18 cellular contexts compared by ENCODE assay signal in genomic region chr3:12154151-12154550, GRCh38. TPM values are rescaled to one million over a fixed set of nuclear protein-coding genes. Genes with fewer than 3 reads are reported as not detected.
"Had no signal": no experiment of that assay in that cellular context is flagged by ENCODE, and none has a peak within 500 bp of the region (broad histone marks: within the 10 kb centered on the region; RNA-seq: fewer than 3 reads in every experiment).

No MANE protein-coding gene starts in this region.

- H3K4me3 Mint-ChIP-seq: activated B cell treated with CpG ODN at 0.5 μM for 24 hours; naive B cell; stimulated activated naive B cell treated with anti-CD40 and anti-IgM and Interleukin-4, amounts not matched to agents 10 μg/mL and 1 μg/mL and 100 μg/mL, for 72 hours; T-helper 17 cell had no signal

- H3K79me2 ChIP-seq: hepatocyte had no signal

- H3K9me3 ChIP-seq: breast epithelium, esophagus squamous epithelium, right atrium auricular region, upper lobe of left lung had no signal

- H3K4me1 Mint-ChIP-seq: activated B cell treated with CpG ODN at 0.5 μM for 24 hours had no signal

- H3K27me3 ChIP-seq: breast epithelium, hepatocyte, right atrium auricular region, upper lobe of left lung had no signal

- H3K36me3 ChIP-seq: breast epithelium, esophagus squamous epithelium had no signal

- H3K4me1 ChIP-seq: breast epithelium had no signal

- H3K36me3 Mint-ChIP-seq: naive B cell; stimulated activated naive B cell treated with anti-CD40 and anti-IgM and Interleukin-4, amounts not matched to agents 10 μg/mL and 1 μg/mL and 100 μg/mL, for 72 hours had no signal

- H3K27ac ChIP-seq: breast epithelium, esophagus squamous epithelium, hepatocyte, upper lobe of left lung had no signal

- ATAC-seq: stimulated activated naive B cell treated with anti-CD40 and anti-IgM and Interleukin-4, amounts not matched to agents 10 μg/mL and 1 μg/mL and 100 μg/mL, for 72 hours; T-helper 17 cell had no signal

- DNase-seq: activated B cell treated with CpG ODN at 0.5 μM for 24 hours; activated CD4-positive, alpha-beta T cell treated with anti-CD3 and anti-CD28 coated beads, Interleukin-2, amount 50 U/mL, for 1 hour; activated naive CD4-positive, alpha-beta T cell treated with anti-CD3 and anti-CD28 coated beads, Interleukin-2, amount 50 U/mL, for 16 hours; activated T-cell treated with anti-CD3 and anti-CD28 coated beads for 4 hours; amygdala; esophagus squamous epithelium; midbrain; naive B cell; posterior cingulate gyrus; stimulated activated naive B cell treated with anti-CD40 and anti-IgM and Interleukin-4, amounts not matched to agents 10 μg/mL and 1 μg/mL and 100 μg/mL, for 72 hours; substantia nigra; T-helper 17 cell; upper lobe of left lung had no signal

- H3K4me2 ChIP-seq: hepatocyte, smooth muscle cell had no signal

- H3K27ac Mint-ChIP-seq: activated B cell treated with CpG ODN at 0.5 μM for 24 hours; naive B cell; stimulated activated naive B cell treated with anti-CD40 and anti-IgM and Interleukin-4, amounts not matched to agents 10 μg/mL and 1 μg/mL and 100 μg/mL, for 72 hours; T-helper 17 cell had no signal

- H3K4me3 ChIP-seq: breast epithelium, esophagus squamous epithelium, hepatocyte, right atrium auricular region, smooth muscle cell, upper lobe of left lung had no signal

- H3K9me3 Mint-ChIP-seq: activated B cell treated with CpG ODN at 0.5 μM for 24 hours; naive B cell; stimulated activated naive B cell treated with anti-CD40 and anti-IgM and Interleukin-4, amounts not matched to agents 10 μg/mL and 1 μg/mL and 100 μg/mL, for 72 hours had no signal

- H2AFZ ChIP-seq: hepatocyte had no signal

RNA-seq across cellular contexts. Expression of gene TIMP4, which starts 4.6 kb away (rescaled TPM):
- total RNA-seq: activated B cell treated with CpG ODN at 0.5 μM for 24 hours; activated CD8-positive, alpha-beta memory T cell treated with anti-CD3 and anti-CD28 coated beads for 36 hours; T-helper 17 cell had no signal
